In the genomic region with DNA sequence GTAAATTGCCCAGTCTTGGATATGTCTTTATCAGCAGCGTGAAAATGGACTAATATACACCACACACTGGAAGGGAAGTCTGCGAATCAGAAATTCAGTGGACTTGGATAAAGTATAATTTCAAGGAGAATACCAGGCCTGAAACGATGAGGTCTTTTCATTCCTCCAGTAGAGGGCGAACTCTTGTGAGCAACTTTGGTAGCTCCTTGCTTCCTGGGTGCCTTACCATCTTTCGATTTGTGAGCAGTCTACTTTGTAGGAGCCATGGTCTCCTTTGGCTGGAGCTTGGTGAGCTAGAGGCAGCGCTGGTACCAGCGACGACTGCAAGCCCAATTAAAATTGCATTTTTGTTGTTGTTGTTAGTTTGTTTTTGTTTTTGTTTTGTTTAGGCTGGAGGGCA, we compare ENCODE assay signal across 15 cellular contexts.
A peak's percentile ranks its signal among the peaks of the same experiment; 100 is the strongest.
DNase-seq lines count a peak whose midpoint lies in the region; ATAC-seq and TF ChIP-seq lines count a peak whose summit lies in the region.
"Had no signal": no experiment of that assay in that cellular context is flagged by ENCODE, and none has a peak within 500 bp of the region (broad histone marks: within the 10 kb centered on the region; RNA-seq: fewer than 3 reads in every experiment).

No MANE protein-coding gene starts in this region.

- H3K36me3 Mint-ChIP-seq in CD4-positive, alpha-beta T cell (ENCODE audit: low read depth): no peaks in the 10 kb centered on the region
- H3K36me3 Mint-ChIP-seq: naive thymus-derived CD4-positive, alpha-beta T cell had no signal

- H3K9me3 Mint-ChIP-seq in CD4-positive, alpha-beta T cell: peaks cover 2% of the 10 kb centered on the region

- no peak overlapping the region for H3K27ac Mint-ChIP-seq in CD4-positive, alpha-beta T cell
- H3K27ac Mint-ChIP-seq: activated B cell treated with CpG ODN at 0.5 μM for 24 hours; activated T-helper 17 cell treated with anti-CD3 and anti-CD28 coated beads, Interleukin-2, amount 50 U/mL, for 72 hours; naive thymus-derived CD4-positive, alpha-beta T cell had no signal

- H3K27me3 ChIP-seq in RWPE2 (ENCODE audit: insufficient read depth, poor library complexity, severe bottlenecking): no peaks in the 10 kb centered on the region
- H3K27me3 ChIP-seq in CD4-positive, alpha-beta T cell (ENCODE audit: control insufficient read depth, insufficient read depth, low read length): no peaks in the 10 kb centered on the region
- H3K27me3 ChIP-seq: upper lobe of right lung had no signal

- intact Hi-C loops in CD4-positive, alpha-beta T cell (cut with DNase I, micrococcal nuclease): no loop called here

- ATAC-seq in RWPE2 (ENCODE audit: low read depth) (no peak), HG02840 (IDR thresholded peaks at IDR 0.05; ENCODE audit: low FRiP score, unreplicated experiment) (no peak)
- no peak for ATAC-seq in CD4-positive, alpha-beta T cell (ENCODE audit: poor library complexity)
- ATAC-seq: activated T-helper 17 cell treated with anti-CD3 and anti-CD28 coated beads, Interleukin-2, amount 50 U/mL, for 72 hours; naive thymus-derived CD4-positive, alpha-beta T cell; Right ventricle myocardium inferior; upper lobe of right lung had no signal

- POLR2A ChIA-PET in CD4-positive, alpha-beta T cell (lab: Charles Lee): no interaction called here

- H3K36me3 ChIP-seq in RWPE2 (ENCODE audit: low read depth): no peaks in the 10 kb centered on the region
- H3K36me3 ChIP-seq: upper lobe of right lung had no signal

- TF ChIP-seq CTCF in HFF-Myc (IDR thresholded peaks at IDR 0.05; ENCODE audit: low read depth, low read length, missing control alignments): peak; percentile 24
- TF ChIP-seq CTCF in RWPE2 (IDR thresholded peaks at IDR 0.05; ENCODE audit: poor library complexity, severe bottlenecking): peak; percentile 38
- TF ChIP-seq CTCF in CD4-positive, alpha-beta T cell (IDR thresholded peaks at IDR 0.05): no peak

- H3K4me1 Mint-ChIP-seq in CD4-positive, alpha-beta T cell (ENCODE audit: low read depth): no peaks in the 10 kb centered on the region
- H3K4me1 Mint-ChIP-seq: activated B cell treated with CpG ODN at 0.5 μM for 24 hours; activated T-helper 17 cell treated with anti-CD3 and anti-CD28 coated beads, Interleukin-2, amount 50 U/mL, for 72 hours; naive thymus-derived CD4-positive, alpha-beta T cell had no signal

- no peaks in the 10 kb centered on the region for H3K9me3 ChIP-seq in RWPE2 (ENCODE audit: severe bottlenecking)
- no peaks in the 10 kb centered on the region for H3K9me3 ChIP-seq in CD4-positive, alpha-beta T cell (ENCODE audit: control insufficient read depth, low read length)
- H3K9me3 ChIP-seq: upper lobe of right lung had no signal

- CTCF ChIA-PET in CD4-positive, alpha-beta T cell (lab: Charles Lee): no interaction called here

- H3K4me3 ChIP-seq in HFF-Myc (replicated peaks; ENCODE audit: low read depth, low read length) (no peak overlapping the region), RWPE2 (ENCODE audit: severe bottlenecking) (no peak overlapping the region)
- H3K4me3 ChIP-seq: upper lobe of right lung had no signal

- H3K27ac ChIP-seq in RWPE2 (ENCODE audit: poor library complexity, severe bottlenecking): no peak overlapping the region
- no peak overlapping the region for H3K27ac ChIP-seq in CD4-positive, alpha-beta T cell (ENCODE audit: low read depth, low read length)
- H3K27ac ChIP-seq: upper lobe of right lung had no signal

- H3K4me3 Mint-ChIP-seq in CD4-positive, alpha-beta T cell: no peak overlapping the region
- H3K4me3 Mint-ChIP-seq: activated B cell treated with CpG ODN at 0.5 μM for 24 hours; activated T-helper 17 cell treated with anti-CD3 and anti-CD28 coated beads, Interleukin-2, amount 50 U/mL, for 72 hours; naive thymus-derived CD4-positive, alpha-beta T cell had no signal

- no peaks in the 10 kb centered on the region for H3K4me1 ChIP-seq in RWPE2 (ENCODE audit: insufficient read depth, poor library complexity, severe bottlenecking)
- H3K4me1 ChIP-seq: upper lobe of right lung had no signal

- peak; percentile 46 for DNase-seq in DMS53 (lab: John Stamatoyannopoulos, UW)
- DNase-seq in HFF-Myc (ENCODE audit: extremely low read depth, low read depth): no peak
- no peak for DNase-seq in RWPE2 (ENCODE audit: low spot score)
- peak; percentile 41 for DNase-seq in iPS DF 4.7 (ENCODE audit: extremely low read depth, low spot score)
- DNase-seq in NCI-H2227 treated with DMSO at 0.1 percent for 48 hours (lab: John Stamatoyannopoulos, UW): no peak
- no peak for DNase-seq in globus pallidus (ENCODE audit: low spot score)
- no peak for DNase-seq in CD4-positive, alpha-beta T cell
- DNase-seq: activated B cell treated with CpG ODN at 0.5 μM for 24 hours; naive thymus-derived CD4-positive, alpha-beta T cell; NCI-H2081 treated with DMSO at 0.1 percent for 48 hours; small intestine; upper lobe of right lung had no signal

- no peaks in the 10 kb centered on the region for H3K27me3 Mint-ChIP-seq in CD4-positive, alpha-beta T cell
- H3K27me3 Mint-ChIP-seq: activated B cell treated with CpG ODN at 0.5 μM for 24 hours; activated T-helper 17 cell treated with anti-CD3 and anti-CD28 coated beads, Interleukin-2, amount 50 U/mL, for 72 hours; naive thymus-derived CD4-positive, alpha-beta T cell had no signal

Comparison
In these comparisons a context has a peak if more than half of its experiments do, and no peak if none do; other contexts are left out.
1. DNase-seq: peak in DMS53 (single experiment) and iPS DF 4.7 (single experiment); none in HFF-Myc (single experiment), RWPE2 (single experiment), NCI-H2227 treated with DMSO at 0.1 percent for 48 hours (single experiment), globus pallidus (single experiment) and CD4-positive, alpha-beta T cell (0 of 10).